ENCODE assay signal across 31 cellular contexts in genomic region chr2:186889291-186889886, GRCh38. TPM values are rescaled to one million over a fixed set of nuclear protein-coding genes. Genes with fewer than 3 reads are reported as not detected.
DNase-seq lines count a peak whose midpoint lies in the region; ATAC-seq and TF ChIP-seq lines count a peak whose summit lies in the region.
"Had no signal": no experiment of that assay in that cellular context is flagged by ENCODE, and none has a peak within 500 bp of the region (broad histone marks: within the 10 kb centered on the region; RNA-seq: fewer than 3 reads in every experiment).

No MANE protein-coding gene starts in this region.

- no peak overlapping the region for H3K27ac ChIP-seq in aorta (ENCODE audit: low read depth in 1 of 2, low read length in 2 of 2)
- H3K27ac ChIP-seq: dorsolateral prefrontal cortex had no signal

- H3K4me1 ChIP-seq in aorta (ENCODE audit: control insufficient read depth in 1 of 2, insufficient read depth in 2 of 2, low read length in 2 of 2) = peaks cover 3 to 5% of the 10 kb centered on the region in 2 donors
- H3K4me1 ChIP-seq: BE2C had no signal

- DNase-seq in Right ventricle myocardium superior = no peak
- no peak for DNase-seq in left cardiac atrium
- peak; percentile 77 for DNase-seq in amniotic epithelial cell (ENCODE audit: low read depth)
- DNase-seq in fibroblast of villous mesenchyme (ENCODE audit: low read depth) = peak; percentile 51
- DNase-seq in aorta = no peak
- no peak for DNase-seq in NCI-H1436 (lab: John Stamatoyannopoulos, UW)
- DNase-seq in NCI-H1694 (lab: John Stamatoyannopoulos, UW) = no peak
- DNase-seq: activated CD4-positive, alpha-beta T cell treated with anti-CD3 and anti-CD28 coated beads for 36 hours; activated T-cell treated with anti-CD3 and anti-CD28 coated beads for 4 hours; BE2C; CD8-positive, alpha-beta memory T cell; cerebellar nuclear complex; DMS 273 treated with DMSO at 0.1 percent for 48 hours; dorsolateral prefrontal cortex; H7; heart right ventricle; kidney glomerular epithelial cell; mammary epithelial cell; MG63; NCI-H1105 treated with DMSO at 0.1 percent for 48 hours; NCI-H2081; NCI-H446; NCI-H774; nephron progenitor cell; stimulated activated CD4-positive, alpha-beta T cell treated with anti-CD3 and anti-CD28 coated beads, Interleukin-4, amount 100 ng/mL, for 1 hour; T-helper 2 cell had no signal

- H3K36me3 ChIP-seq in aorta (ENCODE audit: control insufficient read depth in 1 of 2, insufficient read depth in 2 of 2, low read length in 1 of 2) = no peaks in the 10 kb centered on the region
- H3K36me3 ChIP-seq: BE2C, heart right ventricle, MG63 had no signal

- H3K9me3 ChIP-seq in aorta (ENCODE audit: control insufficient read depth, low read length) = no peaks in the 10 kb centered on the region
- H3K9me3 ChIP-seq: BE2C, heart right ventricle, MG63 had no signal

- ATAC-seq in Right ventricle myocardium superior (ENCODE audit: poor library complexity) = peak; percentile 42
- no peak for ATAC-seq in left cardiac atrium
- ATAC-seq in aorta (ENCODE audit: low FRiP score) = peak; percentile 20
- ATAC-seq in HG03139 (IDR thresholded peaks at IDR 0.05; ENCODE audit: unreplicated experiment) = no peak
- ATAC-seq: activated CD4-positive, alpha-beta T cell treated with anti-CD3 and anti-CD28 coated beads for 36 hours; SK-N-SH treated with all-trans-retinoic acid at 6 μM for 48 hours had no signal

- H3K27me3 ChIP-seq in aorta (ENCODE audit: control insufficient read depth in 1 of 2, insufficient read depth in 2 of 2, low read length in 1 of 2) = no peaks in the 10 kb centered on the region
- H3K27me3 ChIP-seq: BE2C, dorsolateral prefrontal cortex, heart right ventricle, MG63 had no signal

- no peak overlapping the region for H3K4me3 ChIP-seq in fibroblast of villous mesenchyme (ENCODE audit: low read depth, low read length)
- no peak overlapping the region for H3K4me3 ChIP-seq in aorta (ENCODE audit: low read length in 2 of 2)
- H3K4me3 ChIP-seq: dorsolateral prefrontal cortex, heart right ventricle, MG63 had no signal

- intact Hi-C loops in Right ventricle myocardium superior (cut with DNase I) = no loop called here
- intact Hi-C loops in left cardiac atrium (cut with DNase I) = no loop called here
- intact Hi-C loops in aorta (cut with DNase I) = no loop called here

- TF ChIP-seq CTCF in fibroblast of villous mesenchyme (IDR thresholded peaks at IDR 0.05; ENCODE audit: insufficient read depth, low read depth, low read length) = no peak

- WGBS in aorta, 2 donors = 85 to 92% methylated on average over 6 of the region's 6 CpGs

RNA-seq across cellular contexts. Expression of gene ZSWIM2, which starts 40.4 kb away (rescaled TPM):
- not detected for total RNA-seq in Right ventricle myocardium superior
- total RNA-seq in left cardiac atrium = not detected
- total RNA-seq in fibroblast of villous mesenchyme = 0.43 TPM in 1 of 2 replicates, not detected in the other
- not detected for total RNA-seq in aorta
- polyA plus RNA-seq in aorta = not detected
- total RNA-seq: A172; activated CD4-positive, alpha-beta T cell treated with anti-CD3 and anti-CD28 coated beads for 36 hours; CD8-positive, alpha-beta memory T cell; H7; heart right ventricle; mammary epithelial cell; osteocyte had no signal
- polyA plus RNA-seq: CD8-positive, alpha-beta memory T cell; heart right ventricle; IgD-negative memory B cell; mammary epithelial cell had no signal

Comparison
In these comparisons a context has a peak if more than half of its experiments do, and no peak if none do; other contexts are left out.
1. ATAC-seq: peak in Right ventricle myocardium superior (single experiment) and aorta (single experiment); none in left cardiac atrium (0 of 2) and HG03139 (single experiment).
2. DNase-seq: peak in amniotic epithelial cell (single experiment) and fibroblast of villous mesenchyme (single experiment); none in Right ventricle myocardium superior (single experiment), left cardiac atrium (single experiment), aorta (0 of 2), NCI-H1436 (single experiment) and NCI-H1694 (single experiment).